ENCODE assay signal across 8 cellular contexts in the genomic region with DNA sequence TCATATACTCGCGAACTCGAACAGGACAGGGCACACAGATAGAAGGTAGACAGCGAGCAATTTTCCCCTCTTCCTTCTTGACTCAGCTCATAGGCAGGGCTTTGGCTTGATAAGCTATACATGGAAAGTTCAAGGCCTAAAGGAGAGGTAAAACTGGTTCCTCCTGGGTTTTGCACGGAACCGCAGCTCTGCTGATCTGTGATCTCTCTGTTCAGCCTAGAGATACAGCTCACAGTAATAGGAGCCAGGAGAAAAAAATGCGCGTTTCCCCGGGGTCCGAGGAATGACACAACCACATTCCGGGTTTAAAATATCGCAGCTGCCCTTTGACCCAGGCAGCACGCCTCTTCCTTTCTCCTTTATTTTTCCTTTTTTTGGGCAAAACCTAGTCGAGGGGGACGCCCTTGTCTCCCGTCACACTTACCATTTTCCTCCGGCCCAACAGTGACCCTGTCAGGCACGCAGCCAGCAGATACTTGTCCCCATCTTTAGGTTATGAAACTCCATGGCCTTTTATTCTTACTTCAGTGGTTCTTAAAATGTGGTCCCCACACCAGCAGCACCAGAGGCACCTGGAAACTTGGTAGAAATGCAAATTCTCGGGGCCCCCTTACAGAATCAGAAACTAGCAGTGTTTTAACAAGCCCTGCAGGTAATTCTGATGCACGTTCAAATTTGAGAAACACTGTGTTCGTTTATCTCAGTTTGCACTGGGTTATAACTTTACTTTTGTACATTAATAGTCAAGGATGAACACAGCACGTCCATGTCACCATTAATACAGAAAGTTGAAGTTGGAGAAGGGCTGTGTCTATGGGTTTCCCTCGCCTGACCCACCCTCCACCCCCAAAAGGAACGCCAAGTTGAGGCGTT. TPM values are rescaled to one million over a fixed set of nuclear protein-coding genes. Genes with fewer than 3 reads are reported as not detected.
DNase-seq lines count a peak whose midpoint lies in the region; ATAC-seq and TF ChIP-seq lines count a peak whose summit lies in the region.

No MANE protein-coding gene starts in this region.

- H3K36me3 ChIP-seq in spleen: peaks cover 0 to 16% (median 3%) of the 10 kb centered on the region in 6 donors

- no peaks in the 10 kb centered on the region for H3K9me3 Mint-ChIP-seq in immature natural killer cell

- 4 to 11% (median 9%) methylated on average over 25 of the region's 25 CpGs for WGBS in spleen, 5 donors

- H3K4me3 ChIP-seq in astrocyte of the spinal cord (ENCODE audit: low read depth, low read length): peak overlapping the region; percentile 97
- H3K4me3 ChIP-seq in spleen: peak overlapping the region; percentile 50 to 100 (median 94)

- no peaks in the 10 kb centered on the region for H3K9me3 ChIP-seq in spleen

- peaks cover 41 to 43% of the 10 kb centered on the region in 2 donors for H3K4me1 Mint-ChIP-seq in immature natural killer cell

- peaks cover 19 to 32% (median 21%) of the 10 kb centered on the region in 3 donors for H3K27me3 Mint-ChIP-seq in immature natural killer cell (ENCODE audit: low read depth in 3 of 3)

- no peak for ATAC-seq in HG02938 (IDR thresholded peaks at IDR 0.05; ENCODE audit: unreplicated experiment)

- H3K27me3 ChIP-seq in spleen (replicated peaks in 1 of 7): no peaks in the 10 kb centered on the region

- peaks cover 29 to 56% (median 41%) of the 10 kb centered on the region in 6 donors for H3K4me1 ChIP-seq in spleen

- no peak for TF ChIP-seq CTCF in astrocyte of the spinal cord (IDR thresholded peaks at IDR 0.05; ENCODE audit: low read depth, low read length)
- TF ChIP-seq CTCF in spleen (IDR thresholded peaks at IDR 0.05 in 8 of 11, conservative IDR thresholded peaks at IDR 0.05 in 3 of 11): no peak

- intact Hi-C loops in spleen (cut with DNase I; ENCODE audit: low total_unique reads): no loop called here

- peak overlapping the region; percentile 79 to 99 (median 97) for H3K27ac Mint-ChIP-seq in immature natural killer cell

- H3K36me3 Mint-ChIP-seq in immature natural killer cell: no peaks in the 10 kb centered on the region

- in situ Hi-C loops in astrocyte of the spinal cord (cut with HindIII; ENCODE audit: low sequenced_read_pairs): no loop called here

- H3K4me3 Mint-ChIP-seq in immature natural killer cell: peak overlapping the region; percentile 94 to 99 (median 98)

- H3K27ac ChIP-seq in spleen: peak overlapping the region; percentile 87 to 99 (median 97)

- no peak for TF ChIP-seq POLR2A in spleen (IDR thresholded peaks at IDR 0.05)

- DNase-seq in NCI-H1694 treated with DMSO at 0.1 percent for 48 hours (lab: John Stamatoyannopoulos, UW): peak; percentile 80
- no peak for DNase-seq in NCI-H1694 (lab: John Stamatoyannopoulos, UW)
- DNase-seq in NCI-H1105 (lab: John Stamatoyannopoulos, UW): peak; percentile 37
- no peak for DNase-seq in astrocyte of the spinal cord (ENCODE audit: low read depth, low spot score)
- DNase-seq in immature natural killer cell: no peak
- no peak for DNase-seq in spleen
- DNase-seq in kidney glomerular epithelial cell (lab: John Stamatoyannopoulos, UW): no peak

RNA-seq across cellular contexts. Expression of gene LASP1, which starts 1.5 kb away (rescaled TPM):
- polyA plus RNA-seq in immature natural killer cell (100 to 1,000 TPM in 1 of 3 donors, 10 to 100 TPM in 2; 94.3 to 171 (median 96.5) TPM), spleen (10 to 100 TPM; 38.8 to 84.3 (median 45.6) TPM)
- 100 to 1,000 TPM; 117 to 196 (median 154) TPM for total RNA-seq in spleen

RNA-seq across cellular contexts. Expression of gene RPL23, which starts 14.8 kb away (rescaled TPM):
- polyA plus RNA-seq in immature natural killer cell (100 to 1,000 TPM; 285 to 713 (median 532) TPM), spleen (1,000 to 10,000 TPM; 5,045 to 6,883 (median 6,622) TPM)
- total RNA-seq in spleen: 1,000 to 10,000 TPM; 1,006 to 1,826 (median 1,444) TPM

RNA-seq across cellular contexts. Expression of gene CWC25, which starts 43.2 kb away (rescaled TPM):
- polyA plus RNA-seq in immature natural killer cell: 10 to 100 TPM in 1 of 3 donors, 1 to 10 TPM in 2; 4.3 to 11.1 (median 5.2) TPM
- total RNA-seq in spleen: 10 to 100 TPM; 23.6 to 32.8 (median 28.3) TPM
- polyA plus RNA-seq in spleen: 10 to 100 TPM; 14.7 to 26.7 (median 25.1) TPM

Comparison
In these comparisons a context has a peak if more than half of its experiments do, and no peak if none do; other contexts are left out.
1. DNase-seq: peak in NCI-H1694 treated with DMSO at 0.1 percent for 48 hours (single experiment) and NCI-H1105 (single experiment); none in NCI-H1694 (single experiment), astrocyte of the spinal cord (single experiment), immature natural killer cell (0 of 3), spleen (single experiment) and kidney glomerular epithelial cell (single experiment).
2. RNA of gene RPL23, which starts 14.8 kb away (polyA plus RNA-seq): 5,045 to 6,883 TPM in spleen; 285 to 713 TPM in immature natural killer cell; every median in the first group is over 4 times any median in the second.